Comparison of ENCODE assay signal across 23 cellular contexts in the genomic region with DNA sequence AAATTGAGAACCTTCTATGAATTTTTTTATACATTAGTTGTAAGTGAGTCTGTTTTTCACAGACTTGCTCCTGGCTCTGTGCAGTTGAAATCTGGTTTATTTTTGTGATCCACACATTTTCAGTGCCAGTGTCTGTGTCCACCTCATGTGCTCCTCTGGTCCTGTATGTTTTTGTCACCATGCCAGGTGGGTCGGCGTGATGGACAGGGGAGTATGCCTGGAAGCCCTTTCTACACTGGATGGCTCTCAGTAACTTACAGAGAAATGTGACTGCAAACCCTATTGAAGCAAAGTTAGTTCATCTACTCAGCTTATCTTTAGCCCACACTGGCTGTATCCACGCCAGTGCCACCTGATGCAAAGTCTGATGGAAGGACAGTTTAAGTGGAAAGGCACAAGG. TPM values are rescaled to one million over a fixed set of nuclear protein-coding genes. Genes with fewer than 3 reads are reported as not detected.
DNase-seq lines count a peak whose midpoint lies in the region; ATAC-seq, FAIRE-seq and TF ChIP-seq lines count a peak whose summit lies in the region.
"Had no signal": no experiment of that assay in that cellular context is flagged by ENCODE, and none has a peak within 500 bp of the region (broad histone marks: within the 10 kb centered on the region; RNA-seq: fewer than 3 reads in every experiment).

No MANE protein-coding gene starts in this region.

- no peak for DNase-seq in SK-N-MC (ENCODE audit: low read depth, low spot score)
- peak; percentile 84 to 86 for DNase-seq in erythroblast (lab: John Stamatoyannopoulos, UW)
- no peak for DNase-seq in HepG2 (ENCODE audit: low spot score)
- no peak for DNase-seq in PC-3
- DNase-seq in HK-2 (ENCODE audit: unreplicated experiment), result no peak
- DNase-seq: ACHN; C1 segment of cervical spinal cord; CD8-positive, alpha-beta memory T cell; DMS79 treated with DMSO at 0.1 percent for 48 hours; H7; HFFc6; MM.1S; NCI-H1092; NCI-H1436 treated with DMSO at 0.1 percent for 48 hours; NCI-H2029 treated with DMSO at 0.1 percent for 48 hours; NCI-H2171 treated with DMSO at 0.1 percent for 48 hours; NCI-H748 treated with DMSO at 0.1 percent for 48 hours; NK-92 treated with Interleukin-12 subunit alpha and Interleukin-12 subunit beta, amount 100 ng/mL, for 24 hours; SHP77 treated with DMSO at 0.1 percent for 48 hours had no signal

- H2AFZ ChIP-seq in HepG2 (ENCODE audit: low read length), result no peak overlapping the region
- no peak overlapping the region for H2AFZ ChIP-seq in PC-3 (ENCODE audit: low read length)

- in situ Hi-C loops in HepG2 (cut with HindIII; ENCODE audit: extremely low pct_ligation_motif_present, low pct_unique_long_range_greater_than_20kb), result no loop called here

- H3K4me1 ChIP-seq in neutrophil (ENCODE audit: control insufficient read depth in 1 of 2, insufficient read depth in 1 of 2, low read depth in 1 of 2, low read length in 1 of 2), result peaks cover 65 to 76% of the 10 kb centered on the region in 2 experiments
- H3K4me1 ChIP-seq in skeletal muscle tissue (ENCODE audit: control insufficient read depth in 3 of 3, insufficient read depth in 3 of 3, low read length in 3 of 3), result peaks cover 56 to 69% (median 67%) of the 10 kb centered on the region in 3 donors
- peaks cover 72% of the 10 kb centered on the region for H3K4me1 ChIP-seq in HepG2 (ENCODE audit: insufficient read depth, low read length)
- H3K4me1 ChIP-seq in PC-3 (ENCODE audit: insufficient read depth, low read length), result peaks cover 17% of the 10 kb centered on the region

- H3K4me3 ChIP-seq in SK-N-MC (no peak overlapping the region), neutrophil (ENCODE audit: low read depth in 1 of 2, low read length in 1 of 2) (peak overlapping the region; percentile 3 to 39), skeletal muscle tissue (ENCODE audit: low read length in 3 of 3) (no peak overlapping the region), HepG2 (replicated peaks in 1 of 3; ENCODE audit: insufficient read depth in 1 of 3, low read depth in 2 of 3, low read length in 3 of 3) (no peak overlapping the region), PC-3 (ENCODE audit: low read length) (no peak overlapping the region)

- H3K27me3 ChIP-seq in neutrophil (no peaks in the 10 kb centered on the region), skeletal muscle tissue (ENCODE audit: control insufficient read depth in 3 of 3, insufficient read depth in 3 of 3, low read length in 3 of 3) (no peaks in the 10 kb centered on the region), HepG2 (ENCODE audit: control insufficient read depth in 1 of 2, insufficient read depth in 2 of 2, low read length in 2 of 2) (no peaks in the 10 kb centered on the region), PC-3 (ENCODE audit: low read length) (no peaks in the 10 kb centered on the region)

- H3K9me3 ChIP-seq in SK-N-MC (ENCODE audit: low read depth, low read length) (no peaks in the 10 kb centered on the region), neutrophil (no peaks in the 10 kb centered on the region), skeletal muscle tissue (ENCODE audit: control insufficient read depth in 3 of 3, low read length in 3 of 3) (no peaks in the 10 kb centered on the region), HepG2 (ENCODE audit: low read length) (no peaks in the 10 kb centered on the region), PC-3 (ENCODE audit: low read length) (no peaks in the 10 kb centered on the region)

- no peaks in the 10 kb centered on the region for H3K9me2 ChIP-seq in PC-3 (replicated peaks; ENCODE audit: low read length)

- ATAC-seq in HepG2 (no peak), PC-3 (no peak)
- ATAC-seq: SK-N-SH treated with all-trans-retinoic acid at 6 μM for 48 hours had no signal

- intact Hi-C loops in HepG2 (cut with micrococcal nuclease; ENCODE audit: unreplicated experiment), result no loop called here
- intact Hi-C loops in PC-3 (cut with micrococcal nuclease), result loop anchor here (10.0 kb wide), 1 partner anchor 389 kb away; a partner anchor contains a TSS

- 89% methylated on average over 3 of the region's 3 CpGs for WGBS in HepG2 (ENCODE audit: low lambda C conversion rate)

- FAIRE-seq in HepG2 (lab: Jason Lieb, UNC), result no peak

- no peak for TF ChIP-seq EP300 in HepG2 (IDR thresholded peaks at IDR 0.05; ENCODE audit: low read depth in 2 of 2, low read length in 2 of 2)
- TF ChIP-seq EP300 in HepG2 (CRISPR knock-in tag; IDR thresholded peaks at IDR 0.05; ENCODE audit: borderline replicate concordance), result no peak

- peaks cover 5% of the 10 kb centered on the region; the same call in 1 of the 2 replicates for H4K20me1 ChIP-seq in HepG2 (ENCODE audit: insufficient read depth, low read length)
- no peaks in the 10 kb centered on the region for H4K20me1 ChIP-seq in PC-3 (ENCODE audit: low read length)

- no peaks in the 10 kb centered on the region for H3K36me3 ChIP-seq in SK-N-MC (ENCODE audit: insufficient read depth, low read length)
- peaks cover 9% of the 10 kb centered on the region for H3K36me3 ChIP-seq in neutrophil
- no peaks in the 10 kb centered on the region for H3K36me3 ChIP-seq in skeletal muscle tissue (ENCODE audit: control insufficient read depth in 3 of 3, insufficient read depth in 3 of 3, low read length in 3 of 3)
- H3K36me3 ChIP-seq in HepG2 (replicated peaks in 1 of 2; ENCODE audit: control insufficient read depth in 1 of 2, insufficient read depth in 2 of 2, low read length in 2 of 2), result peaks cover 0 to 7% of the 10 kb centered on the region in 2 experiments; a peak in 2 of 5 replicates
- no peaks in the 10 kb centered on the region for H3K36me3 ChIP-seq in PC-3 (ENCODE audit: low read depth, low read length)

- no peak for TF ChIP-seq RAD21 in HepG2 (CRISPR knock-in tag; IDR thresholded peaks at IDR 0.05)

- CTCF ChIA-PET in HepG2 (lab: Yijun Ruan, JAX; ENCODE audit: low intra/inter-chr PET ratio, low total read pairs) (no interaction called here), PC-3 (lab: Charles Lee) (no interaction called here)

- no peak overlapping the region for H3K9ac ChIP-seq in SK-N-MC (ENCODE audit: insufficient read length)
- H3K9ac ChIP-seq in skeletal muscle tissue (ENCODE audit: low read depth in 1 of 3, low read length in 3 of 3), result peak overlapping the region in 2 of 3 donors; percentile 22 to 63
- H3K9ac ChIP-seq in HepG2 (ENCODE audit: insufficient read depth, low read depth, low read length), result no peak overlapping the region
- H3K9ac ChIP-seq in PC-3 (ENCODE audit: low read length), result no peak overlapping the region

- BruUV-seq in HepG2 (replicated peaks; lab: Mats Ljungman, UMichigan), result no TSS peak
- no TSS peak for BruUV-seq in PC-3 (replicated peaks; lab: Mats Ljungman, UMichigan)

- H3K79me2 ChIP-seq in HepG2 (ENCODE audit: insufficient read depth, low read length) (peaks cover 49% of the 10 kb centered on the region), PC-3 (ENCODE audit: low read length) (peaks cover 72% of the 10 kb centered on the region)

- no peaks in the 10 kb centered on the region for H3F3A ChIP-seq in PC-3 (ENCODE audit: low read length, unreplicated experiment)

- peak; percentile 44 for TF ChIP-seq POLR2A in erythroblast (IDR thresholded peaks at IDR 0.05; ENCODE audit: low read length)
- TF ChIP-seq POLR2A in HepG2 (IDR thresholded peaks at IDR 0.05; ENCODE audit: insufficient read depth in 1 of 2, low read depth in 2 of 2, low read length in 2 of 2), result no peak

- H3K27ac ChIP-seq in SK-N-MC (peak overlapping the region; percentile 68; the same call in 1 of the 2 replicates), neutrophil (peak overlapping the region; percentile 83), skeletal muscle tissue (ENCODE audit: low read depth, low read length) (peak overlapping the region; percentile 81), HepG2 (ENCODE audit: extremely low read length, insufficient read depth, low read length) (no peak overlapping the region), PC-3 (ENCODE audit: low read length) (no peak overlapping the region)
- H3K27ac ChIP-seq: HL-60 had no signal

- H3K4me2 ChIP-seq in HepG2 (ENCODE audit: low read depth, low read length) (no peak overlapping the region), PC-3 (ENCODE audit: low read length) (no peak overlapping the region)

- POLR2A ChIA-PET in HepG2 (lab: Yijun Ruan, JAX) (interaction anchor here (1.6 kb wide), 1 partner anchor 10 kb away, joined by 12 read pairs; no protein-coding TSS in a partner anchor), PC-3 (lab: Charles Lee; ENCODE audit: unreplicated experiment) (no interaction called here)

- TF ChIP-seq CTCF in neutrophil (IDR thresholded peaks at IDR 0.05) (no peak), HepG2 (CRISPR knock-in tag; IDR thresholded peaks at IDR 0.05) (no peak), PC-3 (conservative IDR thresholded peaks at IDR 0.05; ENCODE audit: low read depth, low read length) (no peak)

RNA-seq across cellular contexts. Expression of a gene that starts 4.2 kb away (rescaled TPM):
- total RNA-seq in skeletal muscle tissue (33.9 TPM), HepG2 (2016; rRNA removed; fragmentation: Illumina TruSeq; extraction: Trizol) (65.4 and 71.8 TPM in 2 replicates), PC-3 (2014; rRNA removed) (38.2 and 45.6 TPM in 2 replicates)
- total RNA-seq in HepG2 (2016; cell fraction: cytosol; rRNA removed; fragmentation: Illumina TruSeq; extraction: Trizol; ENCODE audit: low read depth), result 77.7 and 94.9 TPM in 2 replicates
- 58.3 and 76.5 TPM in 2 replicates for total RNA-seq in HepG2 (2016; cell fraction: insoluble cytoplasmic fraction; rRNA removed; fragmentation: Illumina TruSeq; extraction: Trizol)
- 122 and 147 TPM in 2 replicates for total RNA-seq in HepG2 (2016; cell fraction: membrane; rRNA removed; fragmentation: Illumina TruSeq; extraction: Trizol)
- total RNA-seq in HepG2 (2016; cell fraction: nucleus; rRNA removed; fragmentation: Illumina TruSeq; extraction: Trizol), result 55.6 and 62.0 TPM in 2 replicates
- polyA plus RNA-seq in HepG2 (2011; rRNA removed), result 28.8 and 37.8 TPM in 2 replicates
- 28.2 and 43.4 TPM in 2 replicates for polyA plus RNA-seq in HepG2 (2011; cell fraction: cytosol; rRNA removed)
- 104 and 146 TPM in 2 replicates for polyA plus RNA-seq in HepG2 (2011; cell fraction: nucleus; rRNA removed)
- polyA plus RNA-seq in HepG2 (2012), result 56.2 and 62.5 TPM in 2 replicates
- polyA plus RNA-seq in HepG2 (2016; cell fraction: cytosol; fragmentation: Illumina TruSeq; extraction: Trizol; ENCODE audit: low read depth), result 83.4 and 111 TPM in 2 replicates
- 68.3 and 79.3 TPM in 2 replicates for polyA plus RNA-seq in HepG2 (2016; cell fraction: insoluble cytoplasmic fraction; fragmentation: Illumina TruSeq; extraction: Trizol; ENCODE audit: low read depth)
- polyA plus RNA-seq in HepG2 (2016; cell fraction: membrane; fragmentation: Illumina TruSeq; extraction: Trizol; ENCODE audit: low read depth), result 118 and 138 TPM in 2 replicates
- 90.9 and 102 TPM in 2 replicates for polyA plus RNA-seq in HepG2 (2016; cell fraction: nucleus; fragmentation: Illumina TruSeq; extraction: Trizol; ENCODE audit: insufficient read depth, low read depth)
- 45.6 and 172 TPM in 2 replicates for polyA minus RNA-seq in HepG2 (2011; rRNA and poly(A)+ RNA removed; ENCODE audit: low replicate concordance)
- 12.3 and 17.3 TPM in 2 replicates for polyA minus RNA-seq in HepG2 (2011; cell fraction: cytosol; rRNA and poly(A)+ RNA removed)
- 22.8 and 37.2 TPM in 2 replicates for polyA minus RNA-seq in HepG2 (2011; cell fraction: nucleus; rRNA and poly(A)+ RNA removed)

Comparison
In these comparisons a context has a peak if more than half of its experiments do, and no peak if none do; other contexts are left out.
1. DNase-seq: peak in erythroblast (2 of 2); none in SK-N-MC (single experiment), HepG2 (single experiment), PC-3 (single experiment) and HK-2 (single experiment).
2. H3K27ac ChIP-seq: peak in SK-N-MC (single experiment), neutrophil (single experiment) and skeletal muscle tissue (single experiment); none in HepG2 (single experiment) and PC-3 (single experiment).
3. H3K4me3 ChIP-seq: peak in neutrophil (2 of 2); none in SK-N-MC (single experiment), skeletal muscle tissue (0 of 3), HepG2 (0 of 3) and PC-3 (single experiment).
4. H3K9ac ChIP-seq: peak in skeletal muscle tissue (2 of 3); none in SK-N-MC (single experiment), HepG2 (single experiment) and PC-3 (single experiment).